Comparison of ENCODE assay signal across 8 cellular contexts in the genomic region with DNA sequence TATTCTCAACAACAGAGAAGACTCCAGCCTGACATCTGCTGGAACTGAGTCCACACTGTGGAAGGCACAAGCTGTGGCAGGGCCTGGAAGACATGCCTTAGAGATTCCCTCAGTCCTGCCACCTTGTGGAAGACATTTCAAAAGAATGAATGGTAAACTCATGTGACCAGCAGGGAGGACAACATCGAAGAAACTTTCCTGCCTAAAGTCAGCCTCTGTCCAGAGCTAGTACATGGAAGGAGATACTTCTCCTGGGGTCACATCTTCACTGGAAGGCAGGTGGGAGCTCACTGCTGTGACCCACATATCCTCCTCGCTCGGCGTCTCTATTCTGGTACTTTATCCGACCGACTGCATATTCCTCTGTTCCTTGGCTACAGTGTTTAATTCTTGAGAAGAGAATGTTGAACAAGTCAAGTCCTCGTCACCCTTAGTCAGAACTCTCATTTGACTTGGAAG. TPM values are rescaled to one million over a fixed set of nuclear protein-coding genes. Genes with fewer than 3 reads are reported as not detected.
DNase-seq lines count a peak whose midpoint lies in the region; ATAC-seq, FAIRE-seq and TF ChIP-seq lines count a peak whose summit lies in the region.

No MANE protein-coding gene starts in this region.

- H3K36me3 ChIP-seq in GM12878 (ENCODE audit: control insufficient read depth in 2 of 2, insufficient read depth in 2 of 2, low read length in 1 of 2) = peaks cover 3 to 33% of the 10 kb centered on the region in 2 experiments
- H3K36me3 ChIP-seq in spleen = peaks cover 0 to 100% (median 61%) of the 10 kb centered on the region in 6 donors

- CTCF ChIA-PET in GM12878 (lab: Yijun Ruan, JAX) = interaction anchor here (0.6 to 1.6 kb wide), 14 partner anchors 13 to 414 kb away, joined by 3 to 9 read pairs (median 4); a partner anchor contains a TSS

- in situ Hi-C loops in GM12878 (cut with MboI) = no loop called here

- SMC1A ChIA-PET in GM12878 (lab: Charles Lee; ENCODE audit: uncharacterized antibody, unreplicated experiment) = interaction anchor here (0.8 to 1.7 kb wide), 4 partner anchors 9 to 56 kb away, joined by 3 to 5 read pairs (median 4); no protein-coding TSS in a partner anchor

- ATAC-seq in HG03039 (IDR thresholded peaks at IDR 0.05; ENCODE audit: unreplicated experiment) (peak; percentile 54), GM12878 (peak; percentile 91), GM21423 (IDR thresholded peaks at IDR 0.05; ENCODE audit: unreplicated experiment) (no peak)

- TF ChIP-seq EP300 in GM12878 (IDR thresholded peaks at IDR 0.05; ENCODE audit: borderline replicate concordance in 1 of 2, control insufficient read depth in 1 of 2, low read depth in 2 of 2, low read length in 2 of 2) = no peak

- no peak for FAIRE-seq in GM12878 (lab: Jason Lieb, UNC)

- no peak overlapping the region for H3K4me2 ChIP-seq in GM12878 (ENCODE audit: control insufficient read depth, insufficient read depth)

- no peaks in the 10 kb centered on the region for H3K4me1 ChIP-seq in GM12878 (ENCODE audit: control insufficient read depth, insufficient read depth, low read length)
- peaks cover 0 to 25% (median 7%) of the 10 kb centered on the region in 6 donors for H3K4me1 ChIP-seq in spleen

- intact Hi-C loops in GM12878 (cut with micrococcal nuclease; ENCODE audit: unreplicated experiment) = no loop called here
- intact Hi-C loops in spleen (cut with DNase I; ENCODE audit: low total_unique reads) = no loop called here

- H3K27me3 ChIP-seq in GM12878 (replicated peaks in 1 of 2; ENCODE audit: control insufficient read depth in 2 of 2, insufficient read depth in 2 of 2, low read length in 1 of 2) (no peaks in the 10 kb centered on the region), spleen (replicated peaks in 1 of 7) (no peaks in the 10 kb centered on the region)

- peak; percentile 87 for DNase-seq in A172 (ENCODE audit: low spot score)
- DNase-seq in ELF-1 (ENCODE audit: low read depth, low spot score) = peak; percentile 81
- peak; percentile 58 for DNase-seq in NCI-H69 (lab: John Stamatoyannopoulos, UW)
- no peak for DNase-seq in GM12878 (ENCODE audit: low read depth, low spot score)
- DNase-seq in hippocampal formation (lab: John Stamatoyannopoulos, UW) = peak; percentile 18 to 43
- no peak for DNase-seq in spleen

- no peak overlapping the region for H3K4me3 ChIP-seq in GM12878
- no peak overlapping the region for H3K4me3 ChIP-seq in spleen

- H3K79me2 ChIP-seq in GM12878 (ENCODE audit: control insufficient read depth, insufficient read depth, low read length) = no peaks in the 10 kb centered on the region; the same call in 1 of the 2 replicates

- TF ChIP-seq CTCF in GM12878 (IDR thresholded peaks at IDR 0.05 in 2 of 3, conservative IDR thresholded peaks at IDR 0.05 in 1 of 3; ENCODE audit: control insufficient read depth in 2 of 3, extremely low read depth in 1 of 3, insufficient read depth in 1 of 3, low read depth in 3 of 3, low read length in 3 of 3) = peak; percentile 37 to 55 (median 44)
- TF ChIP-seq CTCF in spleen (IDR thresholded peaks at IDR 0.05 in 8 of 11, conservative IDR thresholded peaks at IDR 0.05 in 3 of 11) = peak in 8 of 11 experiments; percentile 22 to 56 (median 32)

- 0 out of 2 replicates have a peak, but pooled peaks have one; percentile 6 for TF ChIP-seq RAD21 in GM12878 (IDR thresholded peaks at IDR 0.05; ENCODE audit: insufficient read depth, low read depth, low read length)

- TSS peak; percentile 7 for BruUV-seq in GM12878 (replicated peaks; lab: Mats Ljungman, UMichigan)

- no peak overlapping the region for H3K27ac ChIP-seq in GM12878 (ENCODE audit: control insufficient read depth, insufficient read depth)
- no peak overlapping the region for H3K27ac ChIP-seq in spleen

- 98% methylated on average over 7 of the region's 7 CpGs for WGBS in GM12878 (ENCODE audit: insufficient coverage, insufficient replicate concordance, low lambda C conversion rate, missing lambda C conversion rate)
- 75 to 81% (median 76%) methylated on average over 7 of the region's 7 CpGs for WGBS in spleen, 5 donors

- H3K9me3 ChIP-seq in GM12878 (replicated peaks; ENCODE audit: control insufficient read depth, insufficient read depth, low read length) = no peaks in the 10 kb centered on the region
- no peaks in the 10 kb centered on the region for H3K9me3 ChIP-seq in spleen

- TF ChIP-seq POLR2A in GM12878 (IDR thresholded peaks at IDR 0.05; ENCODE audit: low read depth, low read length) = no peak
- TF ChIP-seq POLR2A in spleen (IDR thresholded peaks at IDR 0.05) = no peak

- H4K20me1 ChIP-seq in GM12878 (ENCODE audit: control insufficient read depth, insufficient read depth) = no peaks in the 10 kb centered on the region

- no peak overlapping the region for H3K9ac ChIP-seq in GM12878 (ENCODE audit: control insufficient read depth, insufficient read depth, low read length)

- no peak overlapping the region for H2AFZ ChIP-seq in GM12878 (ENCODE audit: control insufficient read depth, low read depth, low read length)

- RAD21 ChIA-PET in GM12878 (lab: Charles Lee; ENCODE audit: unreplicated experiment) = interaction anchor here (1.9 kb wide), 1 partner anchor 155 kb away, joined by 5 read pairs; no protein-coding TSS in a partner anchor

- POLR2A ChIA-PET in GM12878 (lab: Charles Lee) = no interaction called here

TF ChIP-seq in GM12878, 131 proteins besides CTCF, POLR2A, EP300 and RAD21 (continues in another document):
- no peak for TF ChIP-seq SRF (IDR thresholded peaks at IDR 0.05; ENCODE audit: low read depth in 2 of 2, low read length in 2 of 2)
- TF ChIP-seq, protein P1, sequence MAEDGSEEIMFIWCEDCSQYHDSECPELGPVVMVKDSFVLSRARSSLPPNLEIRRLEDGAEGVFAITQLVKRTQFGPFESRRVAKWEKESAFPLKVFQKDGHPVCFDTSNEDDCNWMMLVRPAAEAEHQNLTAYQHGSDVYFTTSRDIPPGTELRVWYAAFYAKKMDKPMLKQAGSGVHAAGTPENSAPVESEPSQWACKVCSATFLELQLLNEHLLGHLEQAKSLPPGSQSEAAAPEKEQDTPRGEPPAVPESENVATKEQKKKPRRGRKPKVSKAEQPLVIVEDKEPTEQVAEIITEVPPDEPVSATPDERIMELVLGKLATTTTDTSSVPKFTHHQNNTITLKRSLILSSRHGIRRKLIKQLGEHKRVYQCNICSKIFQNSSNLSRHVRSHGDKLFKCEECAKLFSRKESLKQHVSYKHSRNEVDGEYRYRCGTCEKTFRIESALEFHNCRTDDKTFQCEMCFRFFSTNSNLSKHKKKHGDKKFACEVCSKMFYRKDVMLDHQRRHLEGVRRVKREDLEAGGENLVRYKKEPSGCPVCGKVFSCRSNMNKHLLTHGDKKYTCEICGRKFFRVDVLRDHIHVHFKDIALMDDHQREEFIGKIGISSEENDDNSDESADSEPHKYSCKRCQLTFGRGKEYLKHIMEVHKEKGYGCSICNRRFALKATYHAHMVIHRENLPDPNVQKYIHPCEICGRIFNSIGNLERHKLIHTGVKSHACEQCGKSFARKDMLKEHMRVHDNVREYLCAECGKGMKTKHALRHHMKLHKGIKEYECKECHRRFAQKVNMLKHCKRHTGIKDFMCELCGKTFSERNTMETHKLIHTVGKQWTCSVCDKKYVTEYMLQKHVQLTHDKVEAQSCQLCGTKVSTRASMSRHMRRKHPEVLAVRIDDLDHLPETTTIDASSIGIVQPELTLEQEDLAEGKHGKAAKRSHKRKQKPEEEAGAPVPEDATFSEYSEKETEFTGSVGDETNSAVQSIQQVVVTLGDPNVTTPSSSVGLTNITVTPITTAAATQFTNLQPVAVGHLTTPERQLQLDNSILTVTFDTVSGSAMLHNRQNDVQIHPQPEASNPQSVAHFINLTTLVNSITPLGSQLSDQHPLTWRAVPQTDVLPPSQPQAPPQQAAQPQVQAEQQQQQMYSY (CRISPR knock-in tag; IDR thresholded peaks at IDR 0.05) = no peak
- TF ChIP-seq, protein P2, sequence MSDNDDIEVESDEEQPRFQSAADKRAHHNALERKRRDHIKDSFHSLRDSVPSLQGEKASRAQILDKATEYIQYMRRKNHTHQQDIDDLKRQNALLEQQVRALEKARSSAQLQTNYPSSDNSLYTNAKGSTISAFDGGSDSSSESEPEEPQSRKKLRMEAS (IDR thresholded peaks at IDR 0.05; ENCODE audit: low read depth, low read length) = no peak
- no peak for TF ChIP-seq SP1 (IDR thresholded peaks at IDR 0.05; ENCODE audit: low read depth, low read length)
- no peak for TF ChIP-seq CHD4 (IDR thresholded peaks at IDR 0.05)
- no peak for TF ChIP-seq ESRRA (IDR thresholded peaks at IDR 0.05; ENCODE audit: low read length)
- TF ChIP-seq EZH2 (IDR thresholded peaks at IDR 0.05; ENCODE audit: borderline replicate concordance, control insufficient read depth, low read depth, low read length) = no peak
- no peak for TF ChIP-seq YBX1 (IDR thresholded peaks at IDR 0.05)
- TF ChIP-seq ZNF274 (IDR thresholded peaks at IDR 0.05; ENCODE audit: insufficient read depth, insufficient read length) = no peak
- no peak for TF ChIP-seq CREM (IDR thresholded peaks at IDR 0.05; ENCODE audit: low read depth)

RNA-seq across cellular contexts. Expression of a gene that starts 59.5 kb away (rescaled TPM):
- 19.4 and 19.7 TPM in 2 replicates for total RNA-seq in A172 (2014; rRNA removed; shearing (Covaris generic))
- 118 and 124 TPM in 2 replicates for total RNA-seq in GM12878 (2013; cell fraction: nucleolus; rRNA removed)
- total RNA-seq in GM12878 (2014; rRNA removed) (20.7 and 22.6 TPM in 2 replicates), GM12878 (2014; rRNA removed; fragmentation: Illumina TruSeq; extraction: Trizol) (30.0 and 31.4 TPM in 2 replicates), GM12878 (2021) (76.9 and 80.2 TPM in 2 replicates), spleen (100 to 1,000 TPM in 4 of 7 donors, 10 to 100 TPM in 3; 82.5 to 137 (median 122) TPM)
- polyA plus RNA-seq in GM12878 (2011; ENCODE audit: low read depth) = 21.9 TPM
- polyA plus RNA-seq in GM12878 (2011; rRNA removed) (87.6 and 105 TPM in 2 replicates), GM12878 (2014; fragmentation: Illumina TruSeq; extraction: Trizol) (55.8 and 73.1 TPM in 2 replicates), GM12878 (2014; fragmentation: Nextera tagmentation; extraction: Ambion mirVana) (10 to 100 TPM; 14.5 to 17.8 TPM), GM12878 (2014; rRNA removed) (43.6 and 47.4 TPM in 2 replicates), GM12878 (2016; fragmentation: Nextera tagmentation; extraction: Ambion mirVana) (10 to 100 TPM; 23.9 to 27.4 TPM), spleen (10 to 100 TPM; 29.2 to 35.9 (median 30.1) TPM)
- polyA plus RNA-seq in GM12878 (2011; cell fraction: cytosol; rRNA removed) = 51.9 and 57.3 TPM in 2 replicates
- polyA plus RNA-seq in GM12878 (2011; cell fraction: nucleus; rRNA removed) = 41.2 and 44.4 TPM in 2 replicates
- polyA plus RNA-seq in GM12878 (2012) = 32.6 and 44.2 TPM in 2 replicates
- polyA minus RNA-seq in GM12878 (2011; rRNA and poly(A)+ RNA removed) = 282 and 345 TPM in 2 replicates
- polyA minus RNA-seq in GM12878 (2011; cell fraction: cytosol; rRNA and poly(A)+ RNA removed) = 67.8 and 78.9 TPM in 2 replicates
- 72.5 and 92.7 TPM in 2 replicates for polyA minus RNA-seq in GM12878 (2011; cell fraction: nucleus; rRNA and poly(A)+ RNA removed)

Comparison
In these comparisons a context has a peak if more than half of its experiments do, and no peak if none do; other contexts are left out.
1. DNase-seq: peak in A172 (single experiment), ELF-1 (single experiment), NCI-H69 (single experiment) and hippocampal formation (2 of 2); none in GM12878 (single experiment) and spleen (single experiment).